Comparison of ENCODE assay signal across 1 cellular context in genomic region chr6:34339971-34340370, GRCh38.
A peak's percentile ranks its signal among the peaks of the same experiment; 100 is the strongest.
TF ChIP-seq lines count a peak whose summit lies in the region.

No MANE protein-coding gene starts in this region.

TF ChIP-seq in K562, 482 proteins besides CTCF, POLR2A, EP300 and RAD21:
- peak; percentile 65 for TF ChIP-seq NFE2 (IDR thresholded peaks at IDR 0.05; ENCODE audit: low read depth)
- TF ChIP-seq BACH1 (tag; IDR thresholded peaks at IDR 0.05), result 0 out of 2 replicates have a peak, but pooled peaks have one; percentile 48
- TF ChIP-seq MAFG (tag; conservative IDR thresholded peaks at IDR 0.05), result peak; percentile 98
- peak; percentile 98 for TF ChIP-seq MAFF (IDR thresholded peaks at IDR 0.05; ENCODE audit: low read length)
- TF ChIP-seq TFAP4 (CRISPR knock-in tag; IDR thresholded peaks at IDR 0.05; ENCODE audit: borderline replicate concordance), result no peak
- TF ChIP-seq MAFK (IDR thresholded peaks at IDR 0.05; ENCODE audit: low read length), result peak; percentile 98
- no peak for TF ChIP-seq CTBP1 (IDR thresholded peaks at IDR 0.05; ENCODE audit: borderline replicate concordance)
- TF ChIP-seq C11orf30 (IDR thresholded peaks at IDR 0.05; ENCODE audit: low read depth), result peak; percentile 97
- peak; percentile 98 for TF ChIP-seq ZNF316 (IDR thresholded peaks at IDR 0.05)
TF ChIP-seq in K562: peak in this region for 7.
